ENCODE assay signal across 15 cellular contexts in the genomic region with DNA sequence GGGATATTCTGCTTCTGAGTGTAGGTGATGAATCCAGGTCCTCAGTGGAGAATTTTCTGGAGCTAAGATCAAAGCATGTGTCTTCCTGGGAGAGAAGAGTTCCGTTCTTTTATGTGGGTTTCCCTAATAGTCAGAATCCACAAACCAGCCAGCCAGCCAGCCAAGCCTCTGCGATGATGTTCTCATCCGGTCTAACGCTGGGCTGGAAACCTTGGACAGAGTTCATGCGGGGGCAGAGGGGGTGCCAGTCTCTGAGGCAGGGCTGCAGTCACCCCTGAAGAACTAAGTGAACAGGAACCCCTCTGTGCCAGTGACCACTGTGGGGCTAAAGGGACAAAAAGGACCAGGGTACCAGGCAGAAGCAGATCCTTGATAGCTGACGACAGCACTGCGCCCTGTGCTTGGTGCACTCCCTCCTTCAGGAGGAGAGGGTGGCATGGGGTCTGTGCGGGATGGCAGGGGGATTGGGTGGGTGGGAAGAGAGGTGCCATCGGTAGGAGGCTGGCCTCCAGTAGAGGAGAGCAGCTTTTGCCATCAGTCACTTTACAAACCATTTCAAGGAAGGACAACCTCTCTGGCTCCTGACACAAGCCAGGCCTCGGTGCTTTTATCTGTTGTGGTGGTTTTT. TPM values are rescaled to one million over a fixed set of nuclear protein-coding genes. Genes with fewer than 3 reads are reported as not detected.
"Had no signal": no experiment of that assay in that cellular context is flagged by ENCODE, and none has a peak within 500 bp of the region (broad histone marks: within the 10 kb centered on the region; RNA-seq: fewer than 3 reads in every experiment).

No MANE protein-coding gene starts in this region.

- H3K9me3 Mint-ChIP-seq: activated CD4-positive, alpha-beta memory T cell treated with anti-CD3 and anti-CD28 coated beads, Interleukin-2, amount 10 ng/mL, durations not matched to agents 7 days and 5 days; activated T-helper 1 cell treated with anti-CD3 and anti-CD28 coated beads, Interleukin-12 subunit alpha, Interleukin-12 subunit beta, Interleukin-2, Interleukin-4 antibody, amounts not matched to agents 30 ng/mL and 10 ng/mL and 1 ng/mL, durations not matched to agents 14 hours and 24 hours and 36 hours; central memory CD8-positive, alpha-beta T cell; effector memory CD8-positive, alpha-beta T cell; T-cell had no signal

- H3K79me2 ChIP-seq: parathyroid adenoma had no signal

- ATAC-seq: effector memory CD8-positive, alpha-beta T cell; T-cell had no signal

- H2AFZ ChIP-seq: parathyroid adenoma had no signal

- DNase-seq: activated CD4-positive, alpha-beta memory T cell treated with anti-CD3 and anti-CD28 coated beads, Interleukin-2, amount 10 ng/mL, durations not matched to agents 7 days and 5 days; activated naive CD4-positive, alpha-beta T cell; effector memory CD8-positive, alpha-beta T cell; hippocampal formation; stimulated activated CD4-positive, alpha-beta T cell treated with anti-CD3 and anti-CD28 coated beads, Interleukin-1b, Interleukin-23, amount 100 ng/mL, for 48 hours; stimulated activated naive CD4-positive, alpha-beta T cell; T-cell; T1000; upper lobe of right lung had no signal

- H3K27ac ChIP-seq: parathyroid adenoma, SJSA1, VCaP had no signal

- H3K36me3 ChIP-seq: SJSA1 had no signal

- H3K4me3 Mint-ChIP-seq: activated CD4-positive, alpha-beta memory T cell treated with anti-CD3 and anti-CD28 coated beads, Interleukin-2, amount 10 ng/mL, durations not matched to agents 7 days and 5 days; activated T-helper 1 cell treated with anti-CD3 and anti-CD28 coated beads, Interleukin-12 subunit alpha, Interleukin-12 subunit beta, Interleukin-2, Interleukin-4 antibody, amounts not matched to agents 30 ng/mL and 10 ng/mL and 1 ng/mL, durations not matched to agents 14 hours and 24 hours and 36 hours; central memory CD8-positive, alpha-beta T cell; effector memory CD8-positive, alpha-beta T cell; T-cell had no signal

- H3K27ac Mint-ChIP-seq: activated CD4-positive, alpha-beta memory T cell treated with anti-CD3 and anti-CD28 coated beads, Interleukin-2, amount 10 ng/mL, durations not matched to agents 7 days and 5 days; activated T-helper 1 cell treated with anti-CD3 and anti-CD28 coated beads, Interleukin-12 subunit alpha, Interleukin-12 subunit beta, Interleukin-2, Interleukin-4 antibody, amounts not matched to agents 30 ng/mL and 10 ng/mL and 1 ng/mL, durations not matched to agents 14 hours and 24 hours and 36 hours; effector memory CD8-positive, alpha-beta T cell; T-cell had no signal

- H3K4me3 ChIP-seq: SJSA1, upper lobe of right lung had no signal

- H3K9ac ChIP-seq: parathyroid adenoma had no signal

- H3K4me1 Mint-ChIP-seq: activated CD4-positive, alpha-beta memory T cell treated with anti-CD3 and anti-CD28 coated beads, Interleukin-2, amount 10 ng/mL, durations not matched to agents 7 days and 5 days; central memory CD8-positive, alpha-beta T cell had no signal

- H3K9me3 ChIP-seq: SJSA1, upper lobe of right lung had no signal

- H3K27me3 Mint-ChIP-seq: activated CD4-positive, alpha-beta memory T cell treated with anti-CD3 and anti-CD28 coated beads, Interleukin-2, amount 10 ng/mL, durations not matched to agents 7 days and 5 days; T-cell had no signal

- H3K36me3 Mint-ChIP-seq: T-cell had no signal

- H3K27me3 ChIP-seq: SJSA1, upper lobe of right lung had no signal

RNA-seq across cellular contexts. Expression of gene ADAMTS15, which starts 27.1 kb away (rescaled TPM):
- total RNA-seq: activated CD4-positive, alpha-beta memory T cell treated with anti-CD3 and anti-CD28 coated beads, Interleukin-2, amount 10 ng/mL, durations not matched to agents 7 days and 5 days; activated T-helper 1 cell treated with anti-CD3 and anti-CD28 coated beads, Interleukin-12 subunit alpha, Interleukin-12 subunit beta, Interleukin-2, Interleukin-4 antibody, amounts not matched to agents 30 ng/mL and 10 ng/mL and 1 ng/mL, durations not matched to agents 14 hours and 24 hours and 36 hours had no signal

RNA-seq across cellular contexts. Expression of gene ADAMTS8, which starts 47.1 kb away (rescaled TPM):
- total RNA-seq: activated CD4-positive, alpha-beta memory T cell treated with anti-CD3 and anti-CD28 coated beads, Interleukin-2, amount 10 ng/mL, durations not matched to agents 7 days and 5 days; activated T-helper 1 cell treated with anti-CD3 and anti-CD28 coated beads, Interleukin-12 subunit alpha, Interleukin-12 subunit beta, Interleukin-2, Interleukin-4 antibody, amounts not matched to agents 30 ng/mL and 10 ng/mL and 1 ng/mL, durations not matched to agents 14 hours and 24 hours and 36 hours; epithelial cell of proximal tubule had no signal
